Comparison of ENCODE assay signal across 9 cellular contexts in the genomic region with DNA sequence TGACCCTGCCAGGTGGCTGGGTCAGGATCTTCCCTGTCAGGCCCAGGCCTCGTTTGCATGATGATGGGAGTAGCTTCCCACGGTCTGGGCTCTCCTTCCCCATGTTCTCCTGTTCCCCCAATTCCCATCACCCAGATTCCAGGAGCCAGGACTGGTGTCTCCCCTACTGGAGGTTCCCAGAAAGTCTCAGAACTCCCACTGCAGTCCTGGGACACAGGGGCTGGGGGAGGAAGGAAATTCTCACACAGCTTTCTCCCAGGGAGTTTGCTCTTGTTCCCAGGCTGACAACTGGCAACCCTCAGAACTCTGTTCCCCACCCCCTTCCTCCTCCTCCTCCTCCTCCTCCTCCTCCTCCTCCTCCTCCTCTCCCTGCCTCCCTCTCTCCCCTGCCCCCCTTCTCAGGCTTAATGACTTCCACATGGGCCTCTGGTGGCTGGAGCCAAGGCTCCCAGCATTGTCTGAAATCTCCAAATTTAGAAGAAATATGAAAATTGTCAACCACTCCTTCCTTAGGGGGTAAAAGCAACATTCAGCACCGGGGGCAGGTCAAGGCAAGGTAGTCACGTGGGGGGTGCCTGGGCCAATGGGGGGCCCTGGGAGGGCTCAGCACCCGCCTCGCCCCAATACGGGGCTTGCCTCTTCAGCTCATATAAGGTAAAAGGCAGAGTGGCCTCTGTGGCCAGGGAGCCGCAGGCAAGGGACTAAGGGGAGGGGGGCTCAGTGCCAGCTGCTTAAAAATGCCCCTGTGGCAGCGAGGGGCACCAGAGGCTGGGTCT. TPM values are rescaled to one million over a fixed set of nuclear protein-coding genes. Genes with fewer than 3 reads are reported as not detected.
DNase-seq lines count a peak whose midpoint lies in the region; ATAC-seq and TF ChIP-seq lines count a peak whose summit lies in the region.
"Had no signal": no experiment of that assay in that cellular context is flagged by ENCODE, and none has a peak within 500 bp of the region (broad histone marks: within the 10 kb centered on the region; RNA-seq: fewer than 3 reads in every experiment).

No MANE protein-coding gene starts in this region.

- H3K4me3 ChIP-seq in colonic mucosa (peak overlapping the region; percentile 35), stomach (peak overlapping the region; percentile 46 to 63 (median 59))

- no peaks in the 10 kb centered on the region for H3K36me3 ChIP-seq in colonic mucosa
- H3K36me3 ChIP-seq in stomach, result peaks cover 0 to 43% (median 5%) of the 10 kb centered on the region in 4 donors

- H3K27me3 ChIP-seq in colonic mucosa, result no peaks in the 10 kb centered on the region
- H3K27me3 ChIP-seq in stomach, result no peaks in the 10 kb centered on the region

- intact Hi-C loops in colonic mucosa (cut with DNase I) (no loop called here), stomach (cut with DNase I; ENCODE audit: low total_unique reads) (no loop called here)

- no peaks in the 10 kb centered on the region for H3K4me1 Mint-ChIP-seq in T-helper 17 cell

- peak overlapping the region; percentile 77 to 81 for H3K9ac ChIP-seq in colonic mucosa (ENCODE audit: low read depth in 2 of 2, low read length in 2 of 2)

- CTCF ChIA-PET in RWPE1 (lab: Yijun Ruan, JAX), result interaction anchor here (0.6 to 0.7 kb wide), 2 partner anchors 18 to 24 kb away, joined by 3 to 5 read pairs; no protein-coding TSS in a partner anchor

- TF ChIP-seq CTCF in colonic mucosa (IDR thresholded peaks at IDR 0.05), result no peak
- TF ChIP-seq CTCF in stomach (IDR thresholded peaks at IDR 0.05), result no peak
- TF ChIP-seq CTCF in RWPE1 (conservative IDR thresholded peaks at IDR 0.05; ENCODE audit: low read depth), result no peak

- peak; percentile 96 for DNase-seq in HCEC 1CT
- DNase-seq in colonic mucosa, result no peak
- peak; percentile 69 for DNase-seq in left kidney (ENCODE audit: low read depth, low spot score)
- DNase-seq in stomach, result no peak
- no peak for DNase-seq in RWPE1 (ENCODE audit: low spot score)
- DNase-seq in effector CD8-positive, alpha-beta T cell (lab: John Stamatoyannopoulos, UW), result no peak
- no peak for DNase-seq in GF-D8 (lab: John Stamatoyannopoulos, UW)
- no peak for DNase-seq in T-helper 17 cell
- DNase-seq: erythroblast had no signal

- POLR2A ChIA-PET in RWPE1 (lab: Yijun Ruan, JAX; ENCODE audit: low non-redundant PET), result no interaction called here

- H3K4me1 ChIP-seq in colonic mucosa (no peaks in the 10 kb centered on the region), stomach (peaks cover 8 to 21% (median 16%) of the 10 kb centered on the region in 4 donors)

- WGBS in stomach, 5 donors, result 45 to 66% (median 59%) methylated on average over 9 of the region's 9 CpGs

- H3K27ac Mint-ChIP-seq in T-helper 17 cell, result no peak overlapping the region

- H3K4me3 Mint-ChIP-seq in T-helper 17 cell, result no peak overlapping the region

- peak; percentile 66 for TF ChIP-seq EP300 in stomach (IDR thresholded peaks at IDR 0.05)

- H3K9me3 ChIP-seq in colonic mucosa (no peaks in the 10 kb centered on the region), stomach (no peaks in the 10 kb centered on the region), T-helper 17 cell (ENCODE audit: control insufficient read depth, low read length, poor library complexity, severe bottlenecking) (no peaks in the 10 kb centered on the region)

- H3K36me3 Mint-ChIP-seq in T-helper 17 cell (ENCODE audit: low read depth), result no peaks in the 10 kb centered on the region

- TF ChIP-seq POLR2A in stomach (IDR thresholded peaks at IDR 0.05), result peak in 2 of 4 donors; percentile 70 to 71

- no peak for ATAC-seq in T-helper 17 cell

- H3K27ac ChIP-seq in colonic mucosa (peak overlapping the region; percentile 83), stomach (peak overlapping the region; percentile 28 to 95 (median 89)), RWPE1 (no peak overlapping the region)

- peaks cover 19% of the 10 kb centered on the region for H3K27me3 Mint-ChIP-seq in T-helper 17 cell

RNA-seq across cellular contexts. Expression of gene IL17B, which starts 27.3 kb away (rescaled TPM):
- total RNA-seq in colonic mucosa, result under 1 TPM in 1 of 2 donors, not detected in 1; 0.42 TPM
- total RNA-seq in stomach, result 10 to 100 TPM in 1 of 5 donors, 1 to 10 TPM in 1, not detected in 3; 1.7 to 31.0 TPM
- polyA plus RNA-seq in stomach, result 1 to 10 TPM in 2 of 3 donors, under 1 TPM in 1; 0.56 to 5.6 (median 1.8) TPM
- not detected for total RNA-seq in T-helper 17 cell

RNA-seq across cellular contexts. Expression of gene PCYOX1L, which starts 48.5 kb away (rescaled TPM):
- total RNA-seq in colonic mucosa (10 to 100 TPM in 1 of 2 donors, 1 to 10 TPM in 1; 4.0 to 10.1 TPM), stomach (10 to 100 TPM in 1 of 5 donors, 1 to 10 TPM in 3, not detected in 1; 3.0 to 13.4 (median 4.3) TPM), T-helper 17 cell (10 to 100 TPM; 33.1 to 35.0 TPM)
- polyA plus RNA-seq in stomach, result 1 to 10 TPM; 2.1 to 5.2 (median 2.3) TPM

Comparison
In these comparisons a context has a peak if more than half of its experiments do, and no peak if none do; other contexts are left out.
1. DNase-seq: peak in HCEC 1CT (single experiment) and left kidney (single experiment); none in colonic mucosa (single experiment), stomach (single experiment), RWPE1 (single experiment), effector CD8-positive, alpha-beta T cell (single experiment), GF-D8 (single experiment) and T-helper 17 cell (0 of 3).